1 cellular context compared by ENCODE assay signal in the genomic region with DNA sequence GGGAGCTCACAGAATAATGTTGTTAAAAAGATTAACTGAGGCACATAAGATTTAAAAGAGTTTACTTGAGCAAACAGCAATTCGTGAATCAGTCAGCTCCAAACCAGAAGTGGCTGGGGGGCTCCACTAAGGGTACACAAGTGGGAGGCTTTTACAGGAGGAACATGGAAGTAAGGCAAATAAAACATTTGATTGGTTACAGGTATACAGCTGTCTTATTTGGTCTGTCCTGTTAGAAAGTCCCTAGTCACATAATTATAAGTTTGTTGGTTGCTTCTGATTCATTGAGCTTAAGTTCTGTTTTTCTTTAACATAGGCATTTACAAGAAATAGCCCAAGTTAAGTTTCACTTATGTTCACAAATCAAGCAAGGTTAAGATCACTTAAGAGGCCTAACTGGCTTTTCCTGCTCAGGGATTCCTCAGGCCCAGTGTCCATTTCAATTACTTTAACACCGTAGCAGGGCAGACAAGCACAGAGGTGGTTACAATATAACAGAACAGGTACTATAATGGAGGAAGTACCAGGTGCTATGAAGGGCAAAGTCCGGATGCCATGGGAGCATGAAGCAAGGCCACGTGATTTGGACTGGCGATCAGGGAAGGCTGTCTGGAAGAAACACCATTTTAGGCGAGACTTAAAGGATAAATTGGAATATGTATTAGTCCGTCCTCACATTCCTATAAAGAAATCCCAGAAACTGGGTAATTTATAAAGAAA.
A peak's percentile ranks its signal among the peaks of the same experiment; 100 is the strongest.
TF ChIP-seq lines count a peak whose summit lies in the region.

No MANE protein-coding gene starts in this region.

TF ChIP-seq in HepG2, 621 proteins besides CTCF, POLR2A, EP300 and RAD21:
- TF ChIP-seq HNF4G (IDR thresholded peaks at IDR 0.05; ENCODE audit: borderline replicate concordance, low read depth, low read length) (peak; percentile 44; the same call in 1 of the 2 replicates), HNF4G (CRISPR knock-in tag; IDR thresholded peaks at IDR 0.05; ENCODE audit: borderline replicate concordance, low read depth) (no peak), GATAD2A (CRISPR knock-in tag; IDR thresholded peaks at IDR 0.05) (0 out of 2 replicates have a peak, but pooled peaks have one; percentile 31), TEAD3 (CRISPR knock-in tag; optimal IDR thresholded peaks at IDR 0.05; ENCODE audit: borderline replicate concordance) (peak; percentile 13), ZNF644 (CRISPR knock-in tag; IDR thresholded peaks at IDR 0.05; ENCODE audit: low read depth) (peak; percentile 81), HNF4A (CRISPR knock-in tag; IDR thresholded peaks at IDR 0.05) (peak; percentile 79), ZNF20 (CRISPR knock-in tag; IDR thresholded peaks at IDR 0.05) (0 out of 2 replicates have a peak, but pooled peaks have one; percentile 33), ZNF414 (CRISPR knock-in tag; IDR thresholded peaks at IDR 0.05) (no peak), PHF21A (CRISPR knock-in tag; IDR thresholded peaks at IDR 0.05) (0 out of 2 replicates have a peak, but pooled peaks have one; percentile 43), PPARG (CRISPR knock-in tag; conservative IDR thresholded peaks at IDR 0.05) (no peak), ZNF12 (CRISPR knock-in tag; IDR thresholded peaks at IDR 0.05) (no peak), ERF (CRISPR knock-in tag; IDR thresholded peaks at IDR 0.05) (no peak), EHMT2 (IDR thresholded peaks at IDR 0.05; ENCODE audit: borderline replicate concordance, low read depth, low read length) (0 out of 2 replicates have a peak, but pooled peaks have one; percentile 43), NFE2L2 (IDR thresholded peaks at IDR 0.05; ENCODE audit: low read length) (no peak), ZEB1 (IDR thresholded peaks at IDR 0.05; ENCODE audit: insufficient replicate concordance, low read depth) (peak; percentile 66), USF2 (IDR thresholded peaks at IDR 0.05; ENCODE audit: low read depth, low read length) (no peak; the same call in none of the 2 replicates), USF2 (CRISPR knock-in tag; IDR thresholded peaks at IDR 0.05; ENCODE audit: borderline replicate concordance) (peak; percentile 64; the same call in 1 of the 2 replicates)
- TF ChIP-seq, protein P1, sequence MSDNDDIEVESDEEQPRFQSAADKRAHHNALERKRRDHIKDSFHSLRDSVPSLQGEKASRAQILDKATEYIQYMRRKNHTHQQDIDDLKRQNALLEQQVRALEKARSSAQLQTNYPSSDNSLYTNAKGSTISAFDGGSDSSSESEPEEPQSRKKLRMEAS (IDR thresholded peaks at IDR 0.05), result peak; percentile 59
- TF ChIP-seq, protein P2, sequence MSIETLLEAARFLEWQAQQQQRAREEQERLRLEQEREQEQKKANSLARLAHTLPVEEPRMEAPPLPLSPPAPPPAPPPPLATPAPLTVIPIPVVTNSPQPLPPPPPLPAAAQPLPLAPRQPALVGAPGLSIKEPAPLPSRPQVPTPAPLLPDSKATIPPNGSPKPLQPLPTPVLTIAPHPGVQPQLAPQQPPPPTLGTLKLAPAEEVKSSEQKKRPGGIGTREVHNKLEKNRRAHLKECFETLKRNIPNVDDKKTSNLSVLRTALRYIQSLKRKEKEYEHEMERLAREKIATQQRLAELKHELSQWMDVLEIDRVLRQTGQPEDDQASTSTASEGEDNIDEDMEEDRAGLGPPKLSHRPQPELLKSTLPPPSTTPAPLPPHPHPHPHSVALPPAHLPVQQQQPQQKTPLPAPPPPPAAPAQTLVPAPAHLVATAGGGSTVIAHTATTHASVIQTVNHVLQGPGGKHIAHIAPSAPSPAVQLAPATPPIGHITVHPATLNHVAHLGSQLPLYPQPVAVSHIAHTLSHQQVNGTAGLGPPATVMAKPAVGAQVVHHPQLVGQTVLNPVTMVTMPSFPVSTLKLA (IDR thresholded peaks at IDR 0.05), result 0 out of 2 replicates have a peak, but pooled peaks have one; percentile 36
- TF ChIP-seq, protein P3, sequence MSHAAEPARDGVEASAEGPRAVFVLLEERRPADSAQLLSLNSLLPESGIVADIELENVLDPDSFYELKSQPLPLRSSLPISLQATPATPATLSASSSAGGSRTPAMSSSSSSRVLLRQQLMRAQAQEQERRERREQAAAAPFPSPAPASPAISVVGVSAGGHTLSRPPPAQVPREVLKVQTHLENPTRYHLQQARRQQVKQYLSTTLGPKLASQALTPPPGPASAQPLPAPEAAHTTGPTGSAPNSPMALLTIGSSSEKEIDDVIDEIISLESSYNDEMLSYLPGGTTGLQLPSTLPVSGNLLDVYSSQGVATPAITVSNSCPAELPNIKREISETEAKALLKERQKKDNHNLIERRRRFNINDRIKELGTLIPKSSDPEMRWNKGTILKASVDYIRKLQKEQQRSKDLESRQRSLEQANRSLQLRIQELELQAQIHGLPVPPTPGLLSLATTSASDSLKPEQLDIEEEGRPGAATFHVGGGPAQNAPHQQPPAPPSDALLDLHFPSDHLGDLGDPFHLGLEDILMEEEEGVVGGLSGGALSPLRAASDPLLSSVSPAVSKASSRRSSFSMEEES (CRISPR knock-in tag; IDR thresholded peaks at IDR 0.05), result 0 out of 2 replicates have a peak, but pooled peaks have one; percentile 21
TF ChIP-seq in HepG2: peak in this region for 13.
